Comparison of ENCODE assay signal across 8 cellular contexts in the genomic region with DNA sequence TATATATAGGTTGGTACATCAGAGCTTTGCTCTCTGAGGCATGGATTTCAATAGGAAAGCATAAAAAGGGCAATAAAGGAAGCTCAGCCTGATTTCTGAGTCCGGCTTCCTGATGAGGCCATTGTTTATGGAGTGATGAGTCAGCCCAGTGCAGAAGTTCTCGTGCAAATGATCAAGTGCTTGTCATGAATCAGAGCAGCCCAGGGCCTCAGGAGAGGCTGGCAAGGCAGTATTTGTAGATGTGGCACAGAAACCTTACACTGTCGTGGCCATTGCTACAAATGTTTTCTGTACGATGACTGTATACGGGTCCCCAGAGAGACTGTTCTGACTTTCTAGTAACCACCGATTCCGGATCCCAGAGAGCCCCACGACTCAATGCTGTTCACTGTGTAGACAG. TPM values are rescaled to one million over a fixed set of nuclear protein-coding genes. Genes with fewer than 3 reads are reported as not detected.
DNase-seq lines count a peak whose midpoint lies in the region; TF ChIP-seq lines count a peak whose summit lies in the region.

No MANE protein-coding gene starts in this region.

- TF ChIP-seq CTCF in retinal pigment epithelial cell (conservative IDR thresholded peaks at IDR 0.05; ENCODE audit: low read depth, low read length) = no peak

- H3K4me3 ChIP-seq in retinal pigment epithelial cell (ENCODE audit: low read length) = no peak overlapping the region

- DNase-seq in A172 (ENCODE audit: low spot score) (peak; percentile 98), HCEC 1CT (peak; percentile 93), SHP77 treated with DMSO at 0.1 percent for 48 hours (lab: John Stamatoyannopoulos, UW) (peak; percentile 45), fibroblast of the conjunctiva (ENCODE audit: low read depth) (peak; percentile 75), retinal pigment epithelial cell (ENCODE audit: low read depth) (peak; percentile 90), NCI-H1105 (lab: John Stamatoyannopoulos, UW) (no peak), GF-D8 (lab: John Stamatoyannopoulos, UW) (no peak)
- DNase-seq in activated naive CD4-positive, alpha-beta T cell treated with anti-CD3 and anti-CD28 coated beads, Interleukin-2, amount 50 U/mL, for 16 hours = no peak

RNA-seq across cellular contexts. Expression of a gene that starts 26.7 kb away (rescaled TPM):
- not detected in 2 replicates for total RNA-seq in A172 (2014; rRNA removed; shearing (Covaris generic))

Comparison
In these comparisons a context has a peak if more than half of its experiments do, and no peak if none do; other contexts are left out.
1. DNase-seq: peak in A172 (single experiment), HCEC 1CT (single experiment), SHP77 treated with DMSO at 0.1 percent for 48 hours (single experiment), fibroblast of the conjunctiva (single experiment) and retinal pigment epithelial cell (single experiment); none in activated naive CD4-positive, alpha-beta T cell treated with anti-CD3 and anti-CD28 coated beads, Interleukin-2, amount 50 U/mL, for 16 hours (single experiment), NCI-H1105 (single experiment) and GF-D8 (single experiment).